1 cellular context compared by ENCODE assay signal in genomic region chr5:143374496-143375217, GRCh38.
TF ChIP-seq lines count a peak whose summit lies in the region.

No MANE protein-coding gene starts in this region.

TF ChIP-seq in SK-N-SH, 30 proteins besides CTCF, POLR2A, EP300 and RAD21 (continued from another document):
- TF ChIP-seq NFIC (IDR thresholded peaks at IDR 0.05; ENCODE audit: borderline replicate concordance) (no peak), USF1 (IDR thresholded peaks at IDR 0.05; ENCODE audit: borderline replicate concordance, low read depth) (no peak), POLR2AphosphoS5 (IDR thresholded peaks at IDR 0.05; ENCODE audit: low read depth, low read length) (no peak), TEAD4 (IDR thresholded peaks at IDR 0.05; ENCODE audit: borderline replicate concordance, insufficient read depth) (no peak), PBX3 (IDR thresholded peaks at IDR 0.05) (no peak), JUND (IDR thresholded peaks at IDR 0.05) (no peak), TCF12 (IDR thresholded peaks at IDR 0.05) (no peak)
